In the genomic region with DNA sequence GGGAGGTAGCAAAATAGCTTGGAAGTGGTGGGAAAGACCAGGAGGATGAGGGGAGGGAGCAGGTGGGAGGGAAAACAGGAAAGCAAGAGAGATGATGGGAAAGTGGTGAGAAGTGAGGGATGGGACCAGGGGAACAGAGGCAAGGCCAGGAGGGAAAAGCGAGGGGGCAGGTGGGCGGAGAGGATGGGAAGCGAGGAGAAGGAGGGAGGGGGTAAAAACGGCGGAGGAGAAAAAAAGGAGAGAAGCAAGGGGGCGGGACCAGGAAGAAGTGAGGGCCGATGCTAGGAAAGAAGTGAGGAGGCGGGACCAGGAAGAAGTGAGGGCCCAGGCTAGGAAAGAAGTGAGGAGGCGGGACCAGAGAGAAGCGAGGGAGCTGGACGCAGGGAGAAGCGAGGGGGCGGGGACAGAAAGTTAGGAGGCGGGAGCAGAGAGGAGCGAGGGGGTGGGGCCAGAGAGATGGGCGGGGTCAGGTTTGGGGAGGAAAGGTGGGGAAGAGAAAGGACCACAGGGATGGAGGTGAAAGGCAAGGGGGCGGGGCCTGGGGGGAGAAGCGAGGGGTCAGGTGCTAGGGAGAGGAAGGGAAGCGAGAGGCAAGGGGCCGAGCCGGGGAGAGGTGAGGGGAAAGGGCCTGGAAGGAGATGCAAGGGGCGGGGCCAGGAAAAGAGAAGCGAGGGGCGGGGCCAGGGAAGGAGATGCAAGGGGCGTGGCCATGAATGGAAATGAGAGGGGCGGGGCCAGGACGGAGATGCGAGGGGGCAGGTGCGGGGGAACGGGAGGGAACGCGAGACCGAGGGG, we compare ENCODE assay signal across 8 cellular contexts. TPM values are rescaled to one million over a fixed set of nuclear protein-coding genes. Genes with fewer than 3 reads are reported as not detected.
DNase-seq lines count a peak whose midpoint lies in the region; ATAC-seq and TF ChIP-seq lines count a peak whose summit lies in the region.

No MANE protein-coding gene starts in this region.

- POLR2A ChIA-PET in CD8-positive, alpha-beta T cell (lab: Charles Lee): no interaction called here

- no peaks in the 10 kb centered on the region for H3K9me3 ChIP-seq in CD8-positive, alpha-beta T cell (ENCODE audit: low read length)

- no peak for TF ChIP-seq CTCF in CD8-positive, alpha-beta T cell (IDR thresholded peaks at IDR 0.05)
- no peak for TF ChIP-seq CTCF in HFFc6 (IDR thresholded peaks at IDR 0.05)

- peak; percentile 77 to 93 (median 86) for DNase-seq in CD8-positive, alpha-beta T cell
- DNase-seq in HFFc6 (peak; percentile 75), NCI-H460 (ENCODE audit: extremely low read depth, low read depth) (peak; percentile 96)
- DNase-seq in activated CD4-positive, alpha-beta T cell treated with anti-CD3 and anti-CD28 coated beads for 48 hours: peak; percentile 97
- peak; percentile 87 to 92 for DNase-seq in stimulated activated CD4-positive, alpha-beta T cell treated with anti-CD3 and anti-CD28 coated beads, Interleukin-15, amount 100 ng/mL, for 48 hours (ENCODE audit: low read depth in 2 of 2)

- peak; percentile 71 for ATAC-seq in CD8-positive, alpha-beta T cell
- ATAC-seq in HG02870 (IDR thresholded peaks at IDR 0.05; ENCODE audit: unreplicated experiment): no peak

- no peaks in the 10 kb centered on the region for H3K27me3 ChIP-seq in CD8-positive, alpha-beta T cell (ENCODE audit: insufficient read depth, low read length)
- no peaks in the 10 kb centered on the region for H3K27me3 ChIP-seq in layer of hippocampus (ENCODE audit: control insufficient read depth, insufficient read depth, low read length)

- H3K27ac Mint-ChIP-seq in CD8-positive, alpha-beta T cell: peak overlapping the region; percentile 52
- H3K27ac Mint-ChIP-seq in HFFc6: peak overlapping the region; percentile 73

- CTCF ChIA-PET in CD8-positive, alpha-beta T cell (lab: Charles Lee): interaction anchor here (0.6 to 1.3 kb wide), 2 partner anchors 12 to 62 kb away, joined by 3 to 6 read pairs; no protein-coding TSS in a partner anchor

- H3K9me3 Mint-ChIP-seq in CD8-positive, alpha-beta T cell: no peaks in the 10 kb centered on the region
- no peaks in the 10 kb centered on the region for H3K9me3 Mint-ChIP-seq in HFFc6

- no peaks in the 10 kb centered on the region for H3K36me3 ChIP-seq in CD8-positive, alpha-beta T cell (ENCODE audit: insufficient read depth, low read length)

- H3K4me1 Mint-ChIP-seq in CD8-positive, alpha-beta T cell (ENCODE audit: low read depth): peaks cover 42% of the 10 kb centered on the region
- peaks cover 49% of the 10 kb centered on the region for H3K4me1 Mint-ChIP-seq in HFFc6 (ENCODE audit: low read depth)

- H3K4me1 ChIP-seq in CD8-positive, alpha-beta T cell (ENCODE audit: insufficient read depth, low read length): peaks cover 33% of the 10 kb centered on the region

- intact Hi-C loops in CD8-positive, alpha-beta T cell (cut with DNase I, micrococcal nuclease): loop anchor here (1.0 to 10.0 kb wide), 7 partner anchors 156 to 858 kb away; partner anchors contain the start of genes TRRAP (in 2 of the 2), ARPC1A (in 1 of the 2), ARPC1B (in 1 of the 2) and BRI3 (in 1 of the 2)

- no peak overlapping the region for H3K27ac ChIP-seq in CD8-positive, alpha-beta T cell (ENCODE audit: low read depth, low read length)
- peak overlapping the region; percentile 83 for H3K27ac ChIP-seq in cingulate gyrus (ENCODE audit: low read depth, low read length)
- H3K27ac ChIP-seq in layer of hippocampus (ENCODE audit: low read depth, low read length): peak overlapping the region; percentile 77

- H3K27me3 Mint-ChIP-seq in CD8-positive, alpha-beta T cell (ENCODE audit: low read depth): no peaks in the 10 kb centered on the region
- H3K27me3 Mint-ChIP-seq in HFFc6 (ENCODE audit: insufficient read depth): no peaks in the 10 kb centered on the region; the same call in none of the 2 replicates

- peaks cover 5% of the 10 kb centered on the region for H3K36me3 Mint-ChIP-seq in CD8-positive, alpha-beta T cell
- peaks cover 18% of the 10 kb centered on the region for H3K36me3 Mint-ChIP-seq in HFFc6 (ENCODE audit: low read depth)

- peak overlapping the region; percentile 93 for H3K4me3 Mint-ChIP-seq in CD8-positive, alpha-beta T cell
- H3K4me3 Mint-ChIP-seq in HFFc6: peak overlapping the region; percentile 97

- peak overlapping the region; percentile 40 for H3K4me3 ChIP-seq in CD8-positive, alpha-beta T cell (ENCODE audit: low read depth, low read length)

RNA-seq across cellular contexts. Expression of gene SMURF1, which starts 1.0 kb away (rescaled TPM):
- 10 to 100 TPM; 42.5 to 44.8 TPM for total RNA-seq in CD8-positive, alpha-beta T cell
- total RNA-seq in HFFc6 (2021; fragmentation: NEBNext Ultra II Directional; extraction: Animal tissue kit (Norgen Biotek cat#: 25700)): 10 to 100 TPM; 17.8 to 23.4 (median 21.3) TPM
- total RNA-seq in NCI-H460 (2014; rRNA removed; shearing (Covaris generic)): 23.6 and 26.4 TPM in 2 replicates
- 18.4 and 23.3 TPM in 2 replicates for polyA plus RNA-seq in NCI-H460 (2014; cell fraction: nucleus; rRNA removed)
